Comparison of ENCODE assay signal across 1 cellular context in genomic region chrX:96761566-96761965, GRCh38.
TF ChIP-seq lines count a peak whose summit lies in the region.

No MANE protein-coding gene starts in this region.

TF ChIP-seq in GM23338, 12 proteins besides CTCF, POLR2A, EP300 and RAD21 (continued from another document):
- no peak for TF ChIP-seq ZNF462 (CRISPR knock-in tag; IDR thresholded peaks at IDR 0.05)
- no peak for TF ChIP-seq EZH2phosphoT487 (IDR thresholded peaks at IDR 0.05; ENCODE audit: unreplicated experiment)
- no peak for TF ChIP-seq POLR2AphosphoS5 (IDR thresholded peaks at IDR 0.05; ENCODE audit: low read depth)
